In genomic region chr11:1457856-1458255, GRCh38 we compare ENCODE assay signal across 19 cellular contexts.
"Had no signal": no experiment of that assay in that cellular context is flagged by ENCODE, and none has a peak within 500 bp of the region (broad histone marks: within the 10 kb centered on the region; RNA-seq: fewer than 3 reads in every experiment).

No MANE protein-coding gene starts in this region.

- H3K4me3 ChIP-seq: lung, transverse colon had no signal

- H3K36me3 Mint-ChIP-seq: activated naive CD4-positive, alpha-beta T cell treated with anti-CD3 and anti-CD28 coated beads, Interleukin-2, amount 50 U/mL, for 72 hours; brain; naive thymus-derived CD4-positive, alpha-beta T cell had no signal

- H3K27ac Mint-ChIP-seq: activated CD4-positive, alpha-beta T cell treated with anti-CD3 and anti-CD28 coated beads, Interleukin-2, amount 10 ng/mL, durations not matched to agents 7 days and 5 days; activated CD8-positive, alpha-beta T cell treated with anti-CD3 and anti-CD28 coated beads for 36 hours; activated naive CD4-positive, alpha-beta T cell treated with anti-CD3 and anti-CD28 coated beads, Interleukin-2, amount 50 U/mL, for 72 hours; activated T-helper 17 cell treated with anti-CD3 and anti-CD28 coated beads, Interleukin-2, amount 50 U/mL, for 72 hours; brain; effector memory CD8-positive, alpha-beta T cell; naive thymus-derived CD4-positive, alpha-beta T cell; stimulated activated naive B cell treated with anti-CD40 and anti-IgM and Interleukin-4, amounts not matched to agents 10 μg/mL and 1 μg/mL and 100 μg/mL, for 72 hours; T-helper 17 cell had no signal

- H3K27me3 Mint-ChIP-seq: activated CD4-positive, alpha-beta T cell treated with anti-CD3 and anti-CD28 coated beads, Interleukin-2, amount 10 ng/mL, durations not matched to agents 7 days and 5 days; activated CD8-positive, alpha-beta T cell treated with anti-CD3 and anti-CD28 coated beads for 36 hours; activated T-helper 17 cell treated with anti-CD3 and anti-CD28 coated beads, Interleukin-2, amount 50 U/mL, for 72 hours; brain; effector memory CD8-positive, alpha-beta T cell; naive thymus-derived CD4-positive, alpha-beta T cell; stimulated activated naive B cell treated with anti-CD40 and anti-IgM and Interleukin-4, amounts not matched to agents 10 μg/mL and 1 μg/mL and 100 μg/mL, for 72 hours; T-helper 17 cell had no signal

- DNase-seq: activated CD4-positive, alpha-beta T cell treated with anti-CD3 and anti-CD28 coated beads, Interleukin-2, amount 10 ng/mL, durations not matched to agents 7 days and 5 days; activated CD8-positive, alpha-beta T cell treated with anti-CD3 and anti-CD28 coated beads for 36 hours; aorta; effector memory CD8-positive, alpha-beta T cell; kidney; naive thymus-derived CD4-positive, alpha-beta T cell; retina; stimulated activated CD4-positive, alpha-beta T cell treated with anti-CD3 and anti-CD28 coated beads, Interleukin-2, amount 100 ng/mL, for 48 hours; stimulated activated CD8-positive, alpha-beta memory T cell treated with anti-CD3 and anti-CD28 coated beads, Interleukin-4, amount 100 ng/mL, for 48 hours; stimulated activated naive B cell treated with anti-CD40 and anti-IgM and Interleukin-4, amounts not matched to agents 10 μg/mL and 1 μg/mL and 100 μg/mL, for 72 hours; SW 1271; T-helper 17 cell; transverse colon had no signal

- H3K4me3 Mint-ChIP-seq: activated CD4-positive, alpha-beta T cell treated with anti-CD3 and anti-CD28 coated beads, Interleukin-2, amount 10 ng/mL, durations not matched to agents 7 days and 5 days; activated CD8-positive, alpha-beta T cell treated with anti-CD3 and anti-CD28 coated beads for 36 hours; activated T-helper 17 cell treated with anti-CD3 and anti-CD28 coated beads, Interleukin-2, amount 50 U/mL, for 72 hours; brain; effector memory CD8-positive, alpha-beta T cell; naive thymus-derived CD4-positive, alpha-beta T cell; neural crest cell; stimulated activated naive B cell treated with anti-CD40 and anti-IgM and Interleukin-4, amounts not matched to agents 10 μg/mL and 1 μg/mL and 100 μg/mL, for 72 hours; T-helper 17 cell had no signal

- ATAC-seq: activated CD8-positive, alpha-beta T cell treated with anti-CD3 and anti-CD28 coated beads for 36 hours; activated T-helper 17 cell treated with anti-CD3 and anti-CD28 coated beads, Interleukin-2, amount 50 U/mL, for 72 hours; effector memory CD8-positive, alpha-beta T cell; left lobe of liver; naive thymus-derived CD4-positive, alpha-beta T cell; stimulated activated naive B cell treated with anti-CD40 and anti-IgM and Interleukin-4, amounts not matched to agents 10 μg/mL and 1 μg/mL and 100 μg/mL, for 72 hours; T-helper 17 cell had no signal

- H3K9me3 ChIP-seq: transverse colon had no signal

- H3K9me3 Mint-ChIP-seq: activated CD4-positive, alpha-beta T cell treated with anti-CD3 and anti-CD28 coated beads, Interleukin-2, amount 10 ng/mL, durations not matched to agents 7 days and 5 days; activated CD8-positive, alpha-beta T cell treated with anti-CD3 and anti-CD28 coated beads for 36 hours; activated naive CD4-positive, alpha-beta T cell treated with anti-CD3 and anti-CD28 coated beads, Interleukin-2, amount 50 U/mL, for 72 hours; activated T-helper 17 cell treated with anti-CD3 and anti-CD28 coated beads, Interleukin-2, amount 50 U/mL, for 72 hours; brain; effector memory CD8-positive, alpha-beta T cell; naive thymus-derived CD4-positive, alpha-beta T cell; neural crest cell; stimulated activated naive B cell treated with anti-CD40 and anti-IgM and Interleukin-4, amounts not matched to agents 10 μg/mL and 1 μg/mL and 100 μg/mL, for 72 hours had no signal

- H3K36me3 ChIP-seq: transverse colon had no signal

- H3K4me1 Mint-ChIP-seq: activated CD4-positive, alpha-beta T cell treated with anti-CD3 and anti-CD28 coated beads, Interleukin-2, amount 10 ng/mL, durations not matched to agents 7 days and 5 days; activated T-helper 17 cell treated with anti-CD3 and anti-CD28 coated beads, Interleukin-2, amount 50 U/mL, for 72 hours; neural crest cell had no signal
